In genomic region chr3:171804618-171805389, GRCh38 we compare ENCODE assay signal across 14 cellular contexts. TPM values are rescaled to one million over a fixed set of nuclear protein-coding genes. Genes with fewer than 3 reads are reported as not detected.
DNase-seq lines count a peak whose midpoint lies in the region; ATAC-seq and TF ChIP-seq lines count a peak whose summit lies in the region.
"Had no signal": no experiment of that assay in that cellular context is flagged by ENCODE, and none has a peak within 500 bp of the region (broad histone marks: within the 10 kb centered on the region; RNA-seq: fewer than 3 reads in every experiment).

No MANE protein-coding gene starts in this region.

- peaks cover 25% of the 10 kb centered on the region for H3K4me1 Mint-ChIP-seq in activated CD4-positive, alpha-beta memory T cell treated with anti-CD3 and anti-CD28 coated beads, Interleukin-2, amount 10 ng/mL, durations not matched to agents 7 days and 5 days
- H3K4me1 Mint-ChIP-seq in CD4-positive, alpha-beta memory T cell: peaks cover 7 to 12% (median 9%) of the 10 kb centered on the region in 4 donors

- H4K91ac ChIP-seq in IMR-90 (ENCODE audit: insufficient read depth, low read depth, low read length): no peak overlapping the region

- no peak for ATAC-seq in IMR-90 (ENCODE audit: low read depth)
- no peak for ATAC-seq in HG03139 (IDR thresholded peaks at IDR 0.05; ENCODE audit: unreplicated experiment)
- ATAC-seq: WTC11 had no signal

- no peak for TF ChIP-seq POLR2A in IMR-90 (IDR thresholded peaks at IDR 0.05; ENCODE audit: low read depth, low read length)
- TF ChIP-seq POLR2A in spleen (IDR thresholded peaks at IDR 0.05): no peak

- no peak for TF ChIP-seq RAD21 in IMR-90 (IDR thresholded peaks at IDR 0.05; ENCODE audit: low read length)

- H3K9me3 ChIP-seq in IMR-90 (ENCODE audit: control insufficient read depth, insufficient read depth, low read length) (no peaks in the 10 kb centered on the region), colonic mucosa (no peaks in the 10 kb centered on the region), hepatocyte (ENCODE audit: low read depth) (no peaks in the 10 kb centered on the region), spleen (no peaks in the 10 kb centered on the region)
- no peaks in the 10 kb centered on the region for H3K9me3 ChIP-seq in CD4-positive, alpha-beta memory T cell (ENCODE audit: control insufficient read depth in 1 of 2, low read length in 2 of 2)

- H4K5ac ChIP-seq in IMR-90 (ENCODE audit: low read depth, low read length): peak overlapping the region; percentile 64

- H3K23ac ChIP-seq in IMR-90 (ENCODE audit: low read depth, low read length): peak overlapping the region; percentile 11; the same call in 1 of the 2 replicates

- no peaks in the 10 kb centered on the region; the same call in 1 of the 2 replicates for H3K36me3 ChIP-seq in IMR-90 (ENCODE audit: control insufficient read depth, insufficient read depth, low read length)
- no peaks in the 10 kb centered on the region for H3K36me3 ChIP-seq in colonic mucosa
- no peaks in the 10 kb centered on the region for H3K36me3 ChIP-seq in hepatocyte (replicated peaks; ENCODE audit: insufficient read depth, low read depth)
- no peaks in the 10 kb centered on the region for H3K36me3 ChIP-seq in spleen
- no peaks in the 10 kb centered on the region for H3K36me3 ChIP-seq in CD4-positive, alpha-beta memory T cell (ENCODE audit: insufficient read depth, low read length)
- H3K36me3 ChIP-seq: neural progenitor cell had no signal

- no peak overlapping the region for H3K56ac ChIP-seq in IMR-90 (ENCODE audit: extremely low read depth, insufficient read depth, low read length)

- H3K4me3 ChIP-seq in IMR-90 (ENCODE audit: insufficient read depth, low read depth, low read length): no peak overlapping the region
- no peak overlapping the region for H3K4me3 ChIP-seq in colonic mucosa
- no peak overlapping the region for H3K4me3 ChIP-seq in hepatocyte
- no peak overlapping the region for H3K4me3 ChIP-seq in spleen
- H3K4me3 ChIP-seq in CD4-positive, alpha-beta memory T cell (ENCODE audit: low read length in 2 of 2): no peak overlapping the region
- H3K4me3 ChIP-seq: neural progenitor cell had no signal

- peak overlapping the region; percentile 59; the same call in 1 of the 2 replicates for H2BK20ac ChIP-seq in IMR-90 (ENCODE audit: low read depth, low read length)

- TF ChIP-seq CTCF in IMR-90 (conservative IDR thresholded peaks at IDR 0.05; ENCODE audit: low read depth, low read length) (no peak), colonic mucosa (IDR thresholded peaks at IDR 0.05) (no peak), hepatocyte (IDR thresholded peaks at IDR 0.05; ENCODE audit: poor library complexity) (no peak), spleen (IDR thresholded peaks at IDR 0.05 in 8 of 11, conservative IDR thresholded peaks at IDR 0.05 in 3 of 11) (no peak)

- CTCF ChIA-PET in IMR-90 (lab: Yijun Ruan, JAX): interaction anchor here (2.2 kb wide), 1 partner anchor 25 kb away, joined by 6 read pairs; no protein-coding TSS in a partner anchor
- CTCF ChIA-PET in activated CD4-positive, alpha-beta memory T cell treated with anti-CD3 and anti-CD28 coated beads, Interleukin-2, amount 10 ng/mL, durations not matched to agents 7 days and 5 days (lab: Charles Lee): interaction anchor here (1.5 kb wide), 1 partner anchor 23 kb away, joined by 4 read pairs; no protein-coding TSS in a partner anchor
- CTCF ChIA-PET in CD4-positive, alpha-beta memory T cell (lab: Charles Lee; ENCODE audit: partially characterized antibody): no interaction called here

- peak overlapping the region; percentile 4 for H2BK5ac ChIP-seq in IMR-90 (ENCODE audit: low read depth, low read length, poor library complexity, severe bottlenecking)

- H3K4ac ChIP-seq in IMR-90 (ENCODE audit: low read depth, low read length): peak overlapping the region; percentile 21

- H3K4me2 ChIP-seq in IMR-90 (ENCODE audit: low read depth, low read length) (peak overlapping the region; percentile 40), hepatocyte (no peak overlapping the region)
- H3K4me2 ChIP-seq: neural progenitor cell had no signal

- intact Hi-C loops in IMR-90 (cut with micrococcal nuclease): no loop called here
- intact Hi-C loops in colonic mucosa (cut with DNase I): no loop called here
- intact Hi-C loops in spleen (cut with DNase I; ENCODE audit: low total_unique reads): no loop called here
- intact Hi-C loops in CD4-positive, alpha-beta memory T cell (cut with micrococcal nuclease): no loop called here

- no peak overlapping the region for H2AK9ac ChIP-seq in IMR-90 (replicated peaks; ENCODE audit: low read depth, low read length, poor library complexity)

- peak overlapping the region; percentile 37; the same call in 1 of the 2 replicates for H2BK120ac ChIP-seq in IMR-90 (ENCODE audit: low read depth, low read length)

- 33% methylated on average over 2 of the region's 6 CpGs; no CpG with 5 or more reads in 1 of the 2 experiments for WGBS in IMR-90 (ENCODE audit: extremely low coverage in 2 of 2, insufficient read length in 1 of 2), 2 experiments
- 73% methylated on average over 6 of the region's 6 CpGs for WGBS in hepatocyte (ENCODE audit: low lambda C conversion rate, missing lambda C conversion rate)
- WGBS in spleen, 5 donors: 60 to 84% (median 72%) methylated on average over 6 of the region's 6 CpGs

- peak overlapping the region; percentile 90 for H3K18ac ChIP-seq in IMR-90 (ENCODE audit: low read depth, low read length)

- H3K27me3 ChIP-seq in IMR-90 (ENCODE audit: control insufficient read depth, insufficient read depth, low read length) (no peaks in the 10 kb centered on the region), colonic mucosa (no peaks in the 10 kb centered on the region), hepatocyte (no peaks in the 10 kb centered on the region), spleen (replicated peaks in 1 of 7) (peaks cover 0 to 7% (median 4%) of the 10 kb centered on the region in 7 donors)
- no peaks in the 10 kb centered on the region for H3K27me3 ChIP-seq in CD4-positive, alpha-beta memory T cell (ENCODE audit: insufficient read depth, low read length)

- POLR2A ChIA-PET in IMR-90 (lab: Charles Lee; ENCODE audit: unreplicated experiment): no interaction called here
- POLR2A ChIA-PET in activated CD4-positive, alpha-beta memory T cell treated with anti-CD3 and anti-CD28 coated beads, Interleukin-2, amount 10 ng/mL, durations not matched to agents 7 days and 5 days (lab: Charles Lee): no interaction called here
- POLR2A ChIA-PET in CD4-positive, alpha-beta memory T cell (lab: Charles Lee; ENCODE audit: partially characterized antibody): no interaction called here

- in situ Hi-C loops in IMR-90 (cut with MboI; ENCODE audit: low sequenced_read_pairs): no loop called here

- no TSS peak for BruUV-seq in IMR-90 (replicated peaks; lab: Mats Ljungman, UMichigan)

- 0 out of 2 replicates have a peak overlapping the region, but pooled peaks have one; percentile 3 for H3K14ac ChIP-seq in IMR-90 (replicated peaks; ENCODE audit: low read depth, low read length)

- no peaks in the 10 kb centered on the region for H3K9me3 Mint-ChIP-seq in activated CD4-positive, alpha-beta memory T cell treated with anti-CD3 and anti-CD28 coated beads, Interleukin-2, amount 10 ng/mL, durations not matched to agents 7 days and 5 days
- no peaks in the 10 kb centered on the region for H3K9me3 Mint-ChIP-seq in CD4-positive, alpha-beta memory T cell
- H3K9me3 Mint-ChIP-seq: activated T-cell treated with anti-CD3 and anti-CD28 coated beads, Interleukin-2, amount 50 U/mL, for 24 hours; neural progenitor cell; stimulated activated naive CD8-positive, alpha-beta T cell treated with anti-CD3 and anti-CD28 coated beads, Interleukin-15, Interleukin-2, amounts not matched to agents 100 ng/mL and 50 ng/mL, for 24 hours; WTC11 had no signal

- H2AK5ac ChIP-seq in IMR-90 (ENCODE audit: low read depth, low read length): peak overlapping the region; percentile 37

- peak overlapping the region; percentile 24; the same call in 1 of the 3 replicates for H2BK15ac ChIP-seq in IMR-90 (ENCODE audit: low read depth, low read length)

- peaks cover 69% of the 10 kb centered on the region for H3K79me2 ChIP-seq in hepatocyte

- H2AFZ ChIP-seq in IMR-90 (replicated peaks; ENCODE audit: low read length, poor library complexity) (no peak overlapping the region), hepatocyte (no peak overlapping the region)
- H2AFZ ChIP-seq: neural progenitor cell had no signal

- H3K9me1 ChIP-seq in IMR-90 (ENCODE audit: insufficient read depth, low read length): peaks cover 9% of the 10 kb centered on the region

- no peak overlapping the region for H3K9ac ChIP-seq in IMR-90 (ENCODE audit: low read depth, low read length)
- peak overlapping the region in 1 of 2 donors; percentile 16 for H3K9ac ChIP-seq in colonic mucosa (ENCODE audit: low read depth in 2 of 2, low read length in 2 of 2)
- H3K9ac ChIP-seq: neural progenitor cell had no signal

- H4K8ac ChIP-seq in IMR-90 (ENCODE audit: low read depth in 2 of 2, low read length in 2 of 2): no peak overlapping the region; a peak in 1 of 4 replicates

- H3K27me3 Mint-ChIP-seq in activated CD4-positive, alpha-beta memory T cell treated with anti-CD3 and anti-CD28 coated beads, Interleukin-2, amount 10 ng/mL, durations not matched to agents 7 days and 5 days: peaks cover 24% of the 10 kb centered on the region
- H3K27me3 Mint-ChIP-seq in CD4-positive, alpha-beta memory T cell: peaks cover 8 to 11% of the 10 kb centered on the region in 2 donors

- H3K9me2 ChIP-seq in hepatocyte (replicated peaks; ENCODE audit: insufficient read depth): no peaks in the 10 kb centered on the region

- H3K27ac Mint-ChIP-seq in activated CD4-positive, alpha-beta memory T cell treated with anti-CD3 and anti-CD28 coated beads, Interleukin-2, amount 10 ng/mL, durations not matched to agents 7 days and 5 days: no peak overlapping the region
- H3K27ac Mint-ChIP-seq in CD4-positive, alpha-beta memory T cell: no peak overlapping the region
- H3K27ac Mint-ChIP-seq: activated T-cell treated with anti-CD3 and anti-CD28 coated beads, Interleukin-2, amount 50 U/mL, for 24 hours; neural progenitor cell; stimulated activated naive CD8-positive, alpha-beta T cell treated with anti-CD3 and anti-CD28 coated beads, Interleukin-15, Interleukin-2, amounts not matched to agents 100 ng/mL and 50 ng/mL, for 24 hours; WTC11 had no signal

- dilution Hi-C loops in IMR-90 (cut with HindIII; ENCODE audit: low sequenced_read_pairs, unreplicated experiment): no loop called here

- H3K36me3 Mint-ChIP-seq in activated CD4-positive, alpha-beta memory T cell treated with anti-CD3 and anti-CD28 coated beads, Interleukin-2, amount 10 ng/mL, durations not matched to agents 7 days and 5 days (ENCODE audit: low read depth): no peaks in the 10 kb centered on the region
- no peaks in the 10 kb centered on the region for H3K36me3 Mint-ChIP-seq in CD4-positive, alpha-beta memory T cell
- H3K36me3 Mint-ChIP-seq: neural progenitor cell, WTC11 had no signal

- H3K79me1 ChIP-seq in IMR-90 (ENCODE audit: low read depth in 1 of 2, low read length in 2 of 2): peaks cover 26 to 47% of the 10 kb centered on the region in 2 experiments

- H3K4me1 ChIP-seq in IMR-90 (ENCODE audit: control insufficient read depth, insufficient read depth, low read length) (peaks cover 25% of the 10 kb centered on the region), colonic mucosa (peaks cover 4% of the 10 kb centered on the region), hepatocyte (ENCODE audit: insufficient read depth) (peaks cover 34% of the 10 kb centered on the region), spleen (peaks cover 0 to 79% (median 42%) of the 10 kb centered on the region in 6 donors)
- H3K4me1 ChIP-seq in CD4-positive, alpha-beta memory T cell (ENCODE audit: insufficient read depth, low read length): peaks cover 6% of the 10 kb centered on the region
- H3K4me1 ChIP-seq: neural progenitor cell had no signal

- H4K20me1 ChIP-seq in IMR-90 (ENCODE audit: insufficient read depth, low read length) (no peaks in the 10 kb centered on the region; the same call in 1 of the 2 replicates), hepatocyte (ENCODE audit: insufficient read depth, poor library complexity, severe bottlenecking) (no peaks in the 10 kb centered on the region)

- H3K27ac ChIP-seq in IMR-90 (ENCODE audit: insufficient read depth, low read length): peak overlapping the region; percentile 42; the same call in 1 of the 2 replicates
- H3K27ac ChIP-seq in colonic mucosa: peak overlapping the region; percentile 20
- H3K27ac ChIP-seq in hepatocyte: peak overlapping the region; percentile 11
- peak overlapping the region in 6 of 8 donors; percentile 5 to 66 (median 46) for H3K27ac ChIP-seq in spleen
- H3K27ac ChIP-seq in CD4-positive, alpha-beta memory T cell (ENCODE audit: low read depth, low read length): no peak overlapping the region
- H3K27ac ChIP-seq: neural progenitor cell had no signal

- DNase-seq in IMR-90 (no peak), colonic mucosa (no peak), hepatocyte (ENCODE audit: low spot score) (no peak), spleen (no peak)
- no peak for DNase-seq in activated CD4-positive, alpha-beta T cell treated with anti-CD3 and anti-CD28 coated beads for 4 hours
- DNase-seq in activated CD4-positive, alpha-beta memory T cell treated with anti-CD3 and anti-CD28 coated beads, Interleukin-2, amount 10 ng/mL, durations not matched to agents 7 days and 5 days: no peak
- DNase-seq in CD4-positive, alpha-beta memory T cell: no peak
- DNase-seq: activated T-cell treated with anti-CD3 and anti-CD28 coated beads, Interleukin-2, amount 50 U/mL, for 24 hours; KBM-7; stimulated activated CD4-positive, alpha-beta T cell treated with anti-CD3 and anti-CD28 coated beads, Interleukin-4, amount 100 ng/mL, for 1 hour had no signal

- H3K4me3 Mint-ChIP-seq in activated CD4-positive, alpha-beta memory T cell treated with anti-CD3 and anti-CD28 coated beads, Interleukin-2, amount 10 ng/mL, durations not matched to agents 7 days and 5 days: no peak overlapping the region
- H3K4me3 Mint-ChIP-seq in CD4-positive, alpha-beta memory T cell: no peak overlapping the region
- H3K4me3 Mint-ChIP-seq: activated T-cell treated with anti-CD3 and anti-CD28 coated beads, Interleukin-2, amount 50 U/mL, for 24 hours; neural progenitor cell; stimulated activated naive CD8-positive, alpha-beta T cell treated with anti-CD3 and anti-CD28 coated beads, Interleukin-15, Interleukin-2, amounts not matched to agents 100 ng/mL and 50 ng/mL, for 24 hours; WTC11 had no signal

RNA-seq across cellular contexts. Expression of gene PLD1, which starts 5.5 kb away (rescaled TPM):
- total RNA-seq in IMR-90 (2012; rRNA removed) (9.2 and 9.7 TPM in 2 replicates), colonic mucosa (10 to 100 TPM; 49.6 to 81.3 TPM), hepatocyte (63.3 and 71.1 TPM in 2 replicates), spleen (10 to 100 TPM; 40.2 to 75.2 (median 68.9) TPM)
- polyA plus RNA-seq in IMR-90 (2012; rRNA removed) (2.6 and 3.3 TPM in 2 replicates), hepatocyte (29.4 and 42.1 TPM in 2 replicates), spleen (10 to 100 TPM in 1 of 3 donors, 1 to 10 TPM in 2; 3.0 to 12.6 (median 3.5) TPM)
- 1.3 and 1.5 TPM in 2 replicates for polyA plus RNA-seq in IMR-90 (2012; cell fraction: cytosol; rRNA removed)
- 2.7 and 23.1 TPM in 2 replicates for polyA plus RNA-seq in IMR-90 (2012; cell fraction: nucleus; rRNA removed; ENCODE audit: low replicate concordance)
- 1 to 10 TPM; 3.1 to 4.1 TPM for total RNA-seq in activated CD4-positive, alpha-beta memory T cell treated with anti-CD3 and anti-CD28 coated beads, Interleukin-2, amount 10 ng/mL, durations not matched to agents 7 days and 5 days
- 1 to 10 TPM; 1.2 to 2.0 TPM for total RNA-seq in CD4-positive, alpha-beta memory T cell
- polyA plus RNA-seq in CD4-positive, alpha-beta memory T cell: 1 to 10 TPM in 1 of 2 donors, not detected in 1; 1.3 TPM

RNA-seq across cellular contexts. Expression of gene TMEM212, which starts 38.3 kb away (rescaled TPM):
- not detected in 2 replicates for total RNA-seq in IMR-90 (2012; rRNA removed)
- not detected in 2 replicates for polyA plus RNA-seq in IMR-90 (2012; rRNA removed)
- not detected in 2 replicates for polyA plus RNA-seq in IMR-90 (2012; cell fraction: cytosol; rRNA removed)
- not detected in 2 replicates for polyA plus RNA-seq in IMR-90 (2012; cell fraction: nucleus; rRNA removed; ENCODE audit: low replicate concordance)
- not detected for total RNA-seq in colonic mucosa
- total RNA-seq in hepatocyte: not detected in 2 replicates
- polyA plus RNA-seq in hepatocyte: not detected in 2 replicates
- not detected for total RNA-seq in spleen
- not detected for polyA plus RNA-seq in spleen
- total RNA-seq in activated CD4-positive, alpha-beta memory T cell treated with anti-CD3 and anti-CD28 coated beads, Interleukin-2, amount 10 ng/mL, durations not matched to agents 7 days and 5 days: not detected
- not detected for total RNA-seq in CD4-positive, alpha-beta memory T cell
- polyA plus RNA-seq in CD4-positive, alpha-beta memory T cell: not detected
- total RNA-seq: WTC11 had no signal
